In the genomic region with DNA sequence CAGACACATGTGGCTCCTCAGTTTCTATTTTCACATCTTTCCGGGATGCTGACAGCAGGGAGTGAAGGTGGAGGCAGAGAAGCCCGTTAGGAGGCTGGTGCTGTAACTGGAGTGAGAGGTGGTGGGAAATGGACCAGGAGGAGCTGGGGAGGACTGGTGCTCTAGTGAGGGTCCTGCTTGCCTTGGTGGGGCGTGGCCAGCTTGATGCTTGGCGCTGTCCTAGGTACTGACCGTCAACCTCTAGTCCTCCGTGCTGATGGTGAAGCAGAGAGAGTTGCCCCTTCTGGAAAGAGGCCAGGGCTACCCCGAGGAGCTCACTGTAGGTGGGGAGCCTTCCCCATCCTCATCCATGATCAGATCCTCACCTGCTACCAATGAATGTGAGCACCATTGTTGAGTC, we compare ENCODE assay signal across 10 cellular contexts. TPM values are rescaled to one million over a fixed set of nuclear protein-coding genes. Genes with fewer than 3 reads are reported as not detected.
DNase-seq lines count a peak whose midpoint lies in the region; ATAC-seq and TF ChIP-seq lines count a peak whose summit lies in the region.
"Had no signal": no experiment of that assay in that cellular context is flagged by ENCODE, and none has a peak within 500 bp of the region (broad histone marks: within the 10 kb centered on the region; RNA-seq: fewer than 3 reads in every experiment).

No MANE protein-coding gene starts in this region.

- DNase-seq in activated naive CD4-positive, alpha-beta T cell treated with anti-CD3 and anti-CD28 coated beads, Interleukin-2, amount 10 ng/mL, durations not matched to agents 7 days and 5 days: peak; percentile 59
- no peak for DNase-seq in activated naive CD4-positive, alpha-beta T cell (lab: John Stamatoyannopoulos, UW)
- no peak for DNase-seq in glutamatergic neuron
- no peak for DNase-seq in stimulated activated naive CD8-positive, alpha-beta T cell treated with anti-CD3 and anti-CD28 coated beads, Interleukin-15, amount 100 ng/mL, for 72 hours
- DNase-seq in GDM1 (lab: John Stamatoyannopoulos, UW): no peak
- no peak for DNase-seq in central memory CD4-positive, alpha-beta T cell
- no peak for DNase-seq in hypothalamus (lab: John Stamatoyannopoulos, UW)
- DNase-seq: COR-L47, NCI-H1436 had no signal

- peaks cover 27% of the 10 kb centered on the region for H3K27me3 Mint-ChIP-seq in activated naive CD4-positive, alpha-beta T cell treated with anti-CD3 and anti-CD28 coated beads, Interleukin-2, amount 10 ng/mL, durations not matched to agents 7 days and 5 days
- peaks cover 12% of the 10 kb centered on the region for H3K27me3 Mint-ChIP-seq in glutamatergic neuron (ENCODE audit: unreplicated experiment)
- no peaks in the 10 kb centered on the region for H3K27me3 Mint-ChIP-seq in stimulated activated naive CD8-positive, alpha-beta T cell treated with anti-CD3 and anti-CD28 coated beads, Interleukin-15, amount 100 ng/mL, for 72 hours

- H3K36me3 Mint-ChIP-seq in activated naive CD4-positive, alpha-beta T cell treated with anti-CD3 and anti-CD28 coated beads, Interleukin-2, amount 10 ng/mL, durations not matched to agents 7 days and 5 days: peaks cover 4% of the 10 kb centered on the region
- H3K36me3 Mint-ChIP-seq in glutamatergic neuron (ENCODE audit: unreplicated experiment): no peaks in the 10 kb centered on the region

- peaks cover 35% of the 10 kb centered on the region for H3K4me1 Mint-ChIP-seq in activated naive CD4-positive, alpha-beta T cell treated with anti-CD3 and anti-CD28 coated beads, Interleukin-2, amount 10 ng/mL, durations not matched to agents 7 days and 5 days
- H3K4me1 Mint-ChIP-seq in glutamatergic neuron (ENCODE audit: low read depth, unreplicated experiment): peaks cover 20% of the 10 kb centered on the region
- H3K4me1 Mint-ChIP-seq in stimulated activated naive CD8-positive, alpha-beta T cell treated with anti-CD3 and anti-CD28 coated beads, Interleukin-15, amount 100 ng/mL, for 72 hours: peaks cover 55% of the 10 kb centered on the region

- peak overlapping the region; percentile 88 for H3K4me3 Mint-ChIP-seq in activated naive CD4-positive, alpha-beta T cell treated with anti-CD3 and anti-CD28 coated beads, Interleukin-2, amount 10 ng/mL, durations not matched to agents 7 days and 5 days
- H3K4me3 Mint-ChIP-seq in glutamatergic neuron (ENCODE audit: unreplicated experiment): peak overlapping the region; percentile 96
- H3K4me3 Mint-ChIP-seq in stimulated activated naive CD8-positive, alpha-beta T cell treated with anti-CD3 and anti-CD28 coated beads, Interleukin-15, amount 100 ng/mL, for 72 hours: peak overlapping the region; percentile 98 to 99

- peak overlapping the region; percentile 95 for H3K27ac Mint-ChIP-seq in activated naive CD4-positive, alpha-beta T cell treated with anti-CD3 and anti-CD28 coated beads, Interleukin-2, amount 10 ng/mL, durations not matched to agents 7 days and 5 days
- H3K27ac Mint-ChIP-seq in glutamatergic neuron (ENCODE audit: unreplicated experiment): no peak overlapping the region
- H3K27ac Mint-ChIP-seq in stimulated activated naive CD8-positive, alpha-beta T cell treated with anti-CD3 and anti-CD28 coated beads, Interleukin-15, amount 100 ng/mL, for 72 hours: peak overlapping the region in 1 of 2 donors; percentile 99

- ATAC-seq in stimulated activated naive CD8-positive, alpha-beta T cell treated with anti-CD3 and anti-CD28 coated beads, Interleukin-15, amount 100 ng/mL, for 72 hours: no peak

- no peak for TF ChIP-seq CTCF in VCaP (conservative IDR thresholded peaks at IDR 0.05)
- no peak for TF ChIP-seq CTCF in glutamatergic neuron (IDR thresholded peaks at IDR 0.05; ENCODE audit: partially characterized antibody, unreplicated experiment)

- H3K27ac ChIP-seq in VCaP: peak overlapping the region; percentile 98; the same call in 1 of the 2 replicates

- CTCF ChIA-PET in activated naive CD4-positive, alpha-beta T cell treated with anti-CD3 and anti-CD28 coated beads, Interleukin-2, amount 10 ng/mL, durations not matched to agents 7 days and 5 days (lab: Charles Lee): interaction anchor here (0.6 to 4.2 kb wide), 3 partner anchors 11 to 22 kb away, joined by 3 to 20 read pairs (median 5); no protein-coding TSS in a partner anchor

- no peaks in the 10 kb centered on the region for H3K9me3 Mint-ChIP-seq in activated naive CD4-positive, alpha-beta T cell treated with anti-CD3 and anti-CD28 coated beads, Interleukin-2, amount 10 ng/mL, durations not matched to agents 7 days and 5 days
- peaks cover 2% of the 10 kb centered on the region for H3K9me3 Mint-ChIP-seq in glutamatergic neuron (ENCODE audit: unreplicated experiment)
- H3K9me3 Mint-ChIP-seq in stimulated activated naive CD8-positive, alpha-beta T cell treated with anti-CD3 and anti-CD28 coated beads, Interleukin-15, amount 100 ng/mL, for 72 hours: no peaks in the 10 kb centered on the region

RNA-seq across cellular contexts. Expression of gene TRMT61A, which starts 1.4 kb away (rescaled TPM):
- 7.8 TPM for total RNA-seq in glutamatergic neuron (ENCODE audit: unreplicated experiment)

RNA-seq across cellular contexts. Expression of gene CKB, which starts 7.8 kb away (rescaled TPM):
- 2,561 TPM for total RNA-seq in glutamatergic neuron (ENCODE audit: unreplicated experiment)

RNA-seq across cellular contexts. Expression of gene BAG5, which starts 32.1 kb away (rescaled TPM):
- total RNA-seq in glutamatergic neuron (ENCODE audit: unreplicated experiment): 34.4 TPM

RNA-seq across cellular contexts. Expression of gene COA8, which starts 32.4 kb away (rescaled TPM):
- total RNA-seq in glutamatergic neuron (ENCODE audit: unreplicated experiment): 54.9 TPM
